In genomic region chr1:170213598-170213997, GRCh38 we compare ENCODE assay signal across 19 cellular contexts.
A peak's percentile ranks its signal among the peaks of the same experiment; 100 is the strongest.
DNase-seq lines count a peak whose midpoint lies in the region; ATAC-seq and TF ChIP-seq lines count a peak whose summit lies in the region.
"Had no signal": no experiment of that assay in that cellular context is flagged by ENCODE, and none has a peak within 500 bp of the region (broad histone marks: within the 10 kb centered on the region; RNA-seq: fewer than 3 reads in every experiment).

No MANE protein-coding gene starts in this region.

- intact Hi-C loops in left ventricle myocardium inferior (cut with micrococcal nuclease) (no loop called here), gastrocnemius medialis (cut with DNase I; ENCODE audit: low total_unique reads) (no loop called here), aorta (cut with DNase I) (loop anchor here in 1 of 2 donors (10.0 kb wide), 2 partner anchors 91 to 321 kb away; partner anchors contain the start of gene GORAB)

- H3K4me3 ChIP-seq in left ventricle myocardium inferior (no peak overlapping the region), gastrocnemius medialis (no peak overlapping the region), aorta (ENCODE audit: low read length in 2 of 2) (no peak overlapping the region)
- H3K4me3 ChIP-seq: mucosa of descending colon had no signal

- H3K9me3 ChIP-seq in left ventricle myocardium inferior (replicated peaks): no peaks in the 10 kb centered on the region
- H3K9me3 ChIP-seq in gastrocnemius medialis: no peaks in the 10 kb centered on the region
- no peaks in the 10 kb centered on the region for H3K9me3 ChIP-seq in aorta (ENCODE audit: control insufficient read depth, low read length)
- H3K9me3 ChIP-seq: mucosa of descending colon had no signal

- WGBS in aorta, 2 donors: 2 to 7% methylated on average over 6 of the region's 6 CpGs

- no peak overlapping the region for H3K4me3 Mint-ChIP-seq in activated naive CD8-positive, alpha-beta T cell treated with anti-CD3 and anti-CD28 coated beads for 36 hours
- no peak overlapping the region for H3K4me3 Mint-ChIP-seq in activated naive CD8-positive, alpha-beta T cell treated with anti-CD3 and anti-CD28 coated beads, Interleukin-2, amount 50 U/mL, for 24 hours
- no peak overlapping the region for H3K4me3 Mint-ChIP-seq in type B pancreatic cell
- H3K4me3 Mint-ChIP-seq: activated CD4-positive, alpha-beta T cell treated with anti-CD3 and anti-CD28 coated beads, Interleukin-2, amount 10 ng/mL, durations not matched to agents 7 days and 5 days; activated naive CD4-positive, alpha-beta T cell treated with anti-CD3 and anti-CD28 coated beads, Interleukin-2, amount 10 ng/mL, durations not matched to agents 7 days and 5 days; CD4-positive, alpha-beta memory T cell; IgD-negative memory B cell; neural crest cell had no signal

- no peak for TF ChIP-seq CTCF in left ventricle myocardium inferior (IDR thresholded peaks at IDR 0.05; ENCODE audit: borderline replicate concordance)
- no peak for TF ChIP-seq CTCF in gastrocnemius medialis (IDR thresholded peaks at IDR 0.05 in 4 of 5, conservative IDR thresholded peaks at IDR 0.05 in 1 of 5)
- no peak for TF ChIP-seq CTCF in type B pancreatic cell (conservative IDR thresholded peaks at IDR 0.05)

- H3K36me3 ChIP-seq in left ventricle myocardium inferior (no peaks in the 10 kb centered on the region), gastrocnemius medialis (no peaks in the 10 kb centered on the region), aorta (ENCODE audit: control insufficient read depth in 1 of 2, insufficient read depth in 2 of 2, low read length in 1 of 2) (no peaks in the 10 kb centered on the region)

- TF ChIP-seq POLR2A in gastrocnemius medialis (IDR thresholded peaks at IDR 0.05): no peak

- H3K27ac ChIP-seq in left ventricle myocardium inferior (replicated peaks) (peak overlapping the region; percentile 60), gastrocnemius medialis (peak overlapping the region; percentile 7 to 37 (median 16)), aorta (ENCODE audit: low read depth in 1 of 2, low read length in 2 of 2) (peak overlapping the region; percentile 87 to 98)

- in situ Hi-C loops in gastrocnemius medialis (cut with MboI; ENCODE audit: low sequenced_read_pairs in 4 of 4): no loop called here

- no peaks in the 10 kb centered on the region for H3K9me3 Mint-ChIP-seq in activated naive CD8-positive, alpha-beta T cell treated with anti-CD3 and anti-CD28 coated beads for 36 hours
- no peaks in the 10 kb centered on the region for H3K9me3 Mint-ChIP-seq in activated naive CD8-positive, alpha-beta T cell treated with anti-CD3 and anti-CD28 coated beads, Interleukin-2, amount 50 U/mL, for 24 hours
- peaks cover 6% of the 10 kb centered on the region for H3K9me3 Mint-ChIP-seq in type B pancreatic cell
- H3K9me3 Mint-ChIP-seq: activated CD4-positive, alpha-beta T cell treated with anti-CD3 and anti-CD28 coated beads, Interleukin-2, amount 10 ng/mL, durations not matched to agents 7 days and 5 days; activated naive CD4-positive, alpha-beta T cell treated with anti-CD3 and anti-CD28 coated beads, Interleukin-2, amount 10 ng/mL, durations not matched to agents 7 days and 5 days had no signal

- peaks cover 9% of the 10 kb centered on the region for H3K4me1 Mint-ChIP-seq in activated naive CD8-positive, alpha-beta T cell treated with anti-CD3 and anti-CD28 coated beads for 36 hours
- H3K4me1 Mint-ChIP-seq in activated naive CD8-positive, alpha-beta T cell treated with anti-CD3 and anti-CD28 coated beads, Interleukin-2, amount 50 U/mL, for 24 hours: peaks cover 2% of the 10 kb centered on the region
- peaks cover 23% of the 10 kb centered on the region for H3K4me1 Mint-ChIP-seq in type B pancreatic cell (ENCODE audit: unreplicated experiment)
- H3K4me1 Mint-ChIP-seq: activated CD4-positive, alpha-beta T cell treated with anti-CD3 and anti-CD28 coated beads, Interleukin-2, amount 10 ng/mL, durations not matched to agents 7 days and 5 days; activated naive CD4-positive, alpha-beta T cell treated with anti-CD3 and anti-CD28 coated beads, Interleukin-2, amount 10 ng/mL, durations not matched to agents 7 days and 5 days; IgD-negative memory B cell had no signal

- H3K27me3 ChIP-seq in left ventricle myocardium inferior (ENCODE audit: low read depth): no peaks in the 10 kb centered on the region
- H3K27me3 ChIP-seq in gastrocnemius medialis: no peaks in the 10 kb centered on the region
- no peaks in the 10 kb centered on the region for H3K27me3 ChIP-seq in aorta (ENCODE audit: control insufficient read depth in 1 of 2, insufficient read depth in 2 of 2, low read length in 1 of 2)

- H3K4me1 ChIP-seq in left ventricle myocardium inferior: peaks cover 11% of the 10 kb centered on the region
- H3K4me1 ChIP-seq in gastrocnemius medialis: no peaks in the 10 kb centered on the region
- H3K4me1 ChIP-seq in aorta (ENCODE audit: control insufficient read depth in 1 of 2, insufficient read depth in 2 of 2, low read length in 2 of 2): peaks cover 8 to 10% of the 10 kb centered on the region in 2 donors

- no peak for DNase-seq in activated naive CD8-positive, alpha-beta T cell treated with anti-CD3 and anti-CD28 coated beads for 36 hours
- DNase-seq in activated naive CD8-positive, alpha-beta T cell treated with anti-CD3 and anti-CD28 coated beads, Interleukin-2, amount 50 U/mL, for 24 hours: no peak
- DNase-seq in left ventricle myocardium inferior (peak; percentile 42), gastrocnemius medialis (no peak), aorta (peak; percentile 80 to 86), DMS79 treated with DMSO at 0.1 percent for 48 hours (lab: John Stamatoyannopoulos, UW) (no peak), type B pancreatic cell (ENCODE audit: extremely low spot score, unreplicated experiment) (no peak)
- DNase-seq in stimulated activated naive CD4-positive, alpha-beta T cell (lab: John Stamatoyannopoulos, UW): no peak
- DNase-seq: 8988T; activated CD4-positive, alpha-beta T cell treated with anti-CD3 and anti-CD28 coated beads, Interleukin-2, amount 10 ng/mL, durations not matched to agents 7 days and 5 days; activated naive CD4-positive, alpha-beta T cell treated with anti-CD3 and anti-CD28 coated beads, Interleukin-2, amount 10 ng/mL, durations not matched to agents 7 days and 5 days; mucosa of descending colon; NCI-H2029 treated with DMSO at 0.1 percent for 48 hours; NCI-H226; stimulated activated CD8-positive, alpha-beta memory T cell treated with anti-CD3 and anti-CD28 coated beads, Interleukin-4, amount 100 ng/mL, for 48 hours; T1000 had no signal

- H3K27me3 Mint-ChIP-seq in activated naive CD8-positive, alpha-beta T cell treated with anti-CD3 and anti-CD28 coated beads for 36 hours: peaks cover 55% of the 10 kb centered on the region
- H3K27me3 Mint-ChIP-seq in activated naive CD8-positive, alpha-beta T cell treated with anti-CD3 and anti-CD28 coated beads, Interleukin-2, amount 50 U/mL, for 24 hours: peaks cover 35% of the 10 kb centered on the region
- peaks cover 3% of the 10 kb centered on the region for H3K27me3 Mint-ChIP-seq in type B pancreatic cell

- no peak for ATAC-seq in activated naive CD8-positive, alpha-beta T cell treated with anti-CD3 and anti-CD28 coated beads, Interleukin-2, amount 50 U/mL, for 24 hours
- ATAC-seq in gastrocnemius medialis: no peak
- peak; percentile 73 for ATAC-seq in aorta (ENCODE audit: low FRiP score)
- ATAC-seq: mucosa of descending colon had no signal

- H3K27ac Mint-ChIP-seq in activated naive CD8-positive, alpha-beta T cell treated with anti-CD3 and anti-CD28 coated beads for 36 hours: peak overlapping the region; percentile 58
- H3K27ac Mint-ChIP-seq in activated naive CD8-positive, alpha-beta T cell treated with anti-CD3 and anti-CD28 coated beads, Interleukin-2, amount 50 U/mL, for 24 hours: no peak overlapping the region
- H3K27ac Mint-ChIP-seq in type B pancreatic cell: no peak overlapping the region
- H3K27ac Mint-ChIP-seq: activated CD4-positive, alpha-beta T cell treated with anti-CD3 and anti-CD28 coated beads, Interleukin-2, amount 10 ng/mL, durations not matched to agents 7 days and 5 days; activated naive CD4-positive, alpha-beta T cell treated with anti-CD3 and anti-CD28 coated beads, Interleukin-2, amount 10 ng/mL, durations not matched to agents 7 days and 5 days; CD4-positive, alpha-beta memory T cell; IgD-negative memory B cell had no signal

- no peaks in the 10 kb centered on the region for H3K36me3 Mint-ChIP-seq in activated naive CD8-positive, alpha-beta T cell treated with anti-CD3 and anti-CD28 coated beads for 36 hours
- H3K36me3 Mint-ChIP-seq in activated naive CD8-positive, alpha-beta T cell treated with anti-CD3 and anti-CD28 coated beads, Interleukin-2, amount 50 U/mL, for 24 hours (ENCODE audit: low read depth): no peaks in the 10 kb centered on the region
- no peaks in the 10 kb centered on the region for H3K36me3 Mint-ChIP-seq in type B pancreatic cell
- H3K36me3 Mint-ChIP-seq: activated naive CD4-positive, alpha-beta T cell treated with anti-CD3 and anti-CD28 coated beads, Interleukin-2, amount 10 ng/mL, durations not matched to agents 7 days and 5 days; CD4-positive, alpha-beta memory T cell had no signal

Comparison
In these comparisons a context has a peak if more than half of its experiments do, and no peak if none do; other contexts are left out.
1. DNase-seq: peak in left ventricle myocardium inferior (single experiment) and aorta (2 of 2); none in activated naive CD8-positive, alpha-beta T cell treated with anti-CD3 and anti-CD28 coated beads for 36 hours (single experiment), activated naive CD8-positive, alpha-beta T cell treated with anti-CD3 and anti-CD28 coated beads, Interleukin-2, amount 50 U/mL, for 24 hours (single experiment), gastrocnemius medialis (0 of 2), stimulated activated naive CD4-positive, alpha-beta T cell (0 of 6), DMS79 treated with DMSO at 0.1 percent for 48 hours (single experiment) and type B pancreatic cell (single experiment).
2. H3K27ac ChIP-seq: peak in every context shown above with its lines; median percentile 92 in aorta; 60 in left ventricle myocardium inferior; 16 in gastrocnemius medialis.